In genomic region chr9:129997706-129998105, GRCh38 we compare ENCODE assay signal across 1 cellular context.
TF ChIP-seq lines count a peak whose summit lies in the region.

No MANE protein-coding gene starts in this region.

TF ChIP-seq in K562, 482 proteins besides CTCF, POLR2A, EP300 and RAD21:
- TF ChIP-seq NFIC (IDR thresholded peaks at IDR 0.05), result 0 out of 2 replicates have a peak, but pooled peaks have one; percentile 6
